9 cellular contexts compared by ENCODE assay signal in the genomic region with DNA sequence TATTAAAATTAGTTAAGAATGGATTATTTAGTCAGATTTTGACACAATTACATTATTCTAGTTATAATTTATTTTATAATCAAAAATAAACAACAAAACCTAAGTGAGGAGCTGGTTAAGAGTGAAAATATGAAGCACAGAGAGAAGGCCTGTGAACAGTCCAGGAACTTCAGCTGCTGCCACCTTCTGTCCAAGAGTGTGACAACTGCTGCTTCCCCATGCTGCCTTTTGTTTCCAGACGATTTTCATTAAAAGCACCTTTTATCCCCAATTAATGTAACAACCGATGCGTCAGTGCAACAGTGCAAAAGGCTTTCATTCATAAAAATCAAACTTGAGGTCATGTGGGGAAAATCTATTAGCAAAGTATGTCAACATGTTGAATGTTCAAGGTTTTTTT.
A peak's percentile ranks its signal among the peaks of the same experiment; 100 is the strongest.
DNase-seq lines count a peak whose midpoint lies in the region; ATAC-seq and TF ChIP-seq lines count a peak whose summit lies in the region.
"Had no signal": no experiment of that assay in that cellular context is flagged by ENCODE, and none has a peak within 500 bp of the region (broad histone marks: within the 10 kb centered on the region; RNA-seq: fewer than 3 reads in every experiment).

No MANE protein-coding gene starts in this region.

- no peaks in the 10 kb centered on the region for H3K27me3 Mint-ChIP-seq in activated naive CD8-positive, alpha-beta T cell treated with anti-CD3 and anti-CD28 coated beads for 36 hours

- no peaks in the 10 kb centered on the region for H3K4me1 Mint-ChIP-seq in activated naive CD8-positive, alpha-beta T cell treated with anti-CD3 and anti-CD28 coated beads for 36 hours

- no peak overlapping the region for H3K4me3 ChIP-seq in HL-60 (replicated peaks; ENCODE audit: insufficient read depth, low read length)
- H3K4me3 ChIP-seq: prostate gland had no signal

- H3K27me3 ChIP-seq in HL-60 (ENCODE audit: insufficient read depth, poor library complexity, severe bottlenecking), result peaks cover 2% of the 10 kb centered on the region

- H3K9me3 Mint-ChIP-seq in activated naive CD8-positive, alpha-beta T cell treated with anti-CD3 and anti-CD28 coated beads for 36 hours, result no peaks in the 10 kb centered on the region

- H3K27ac ChIP-seq in HL-60 (replicated peaks), result no peak overlapping the region
- H3K27ac ChIP-seq: prostate gland had no signal

- H3K4me3 Mint-ChIP-seq in activated naive CD8-positive, alpha-beta T cell treated with anti-CD3 and anti-CD28 coated beads for 36 hours, result no peak overlapping the region

- ATAC-seq in left lobe of liver (peak; percentile 54), HG02678 (IDR thresholded peaks at IDR 0.05; ENCODE audit: unreplicated experiment) (no peak), GM21825 (IDR thresholded peaks at IDR 0.05; ENCODE audit: unreplicated experiment) (no peak)

- DNase-seq in D341Med (ENCODE audit: low spot score) (peak; percentile 46), HL-60 (ENCODE audit: low read depth in 1 of 2, low spot score in 1 of 2) (peak in 1 of 2 experiments; percentile 13), SW480 (ENCODE audit: low spot score) (peak; percentile 39), left lobe of liver (ENCODE audit: low spot score) (no peak)
- DNase-seq in activated naive CD8-positive, alpha-beta T cell treated with anti-CD3 and anti-CD28 coated beads for 36 hours, result no peak
- DNase-seq in activated CD4-positive, alpha-beta T cell treated with anti-CD3 and anti-CD28 coated beads for 48 hours, result no peak

- peak; percentile 39 for TF ChIP-seq CTCF in HL-60 (IDR thresholded peaks at IDR 0.05; ENCODE audit: insufficient read depth, low read length)

- no peaks in the 10 kb centered on the region for H3K36me3 Mint-ChIP-seq in activated naive CD8-positive, alpha-beta T cell treated with anti-CD3 and anti-CD28 coated beads for 36 hours

- no peak overlapping the region for H3K27ac Mint-ChIP-seq in activated naive CD8-positive, alpha-beta T cell treated with anti-CD3 and anti-CD28 coated beads for 36 hours

Comparison
In these comparisons a context has a peak if more than half of its experiments do, and no peak if none do; other contexts are left out.
1. DNase-seq: peak in D341Med (single experiment) and SW480 (single experiment); none in left lobe of liver (single experiment), activated naive CD8-positive, alpha-beta T cell treated with anti-CD3 and anti-CD28 coated beads for 36 hours (single experiment) and activated CD4-positive, alpha-beta T cell treated with anti-CD3 and anti-CD28 coated beads for 48 hours (single experiment).